15 cellular contexts compared by ENCODE assay signal in genomic region chr15:55990986-55991385, GRCh38. TPM values are rescaled to one million over a fixed set of nuclear protein-coding genes. Genes with fewer than 3 reads are reported as not detected.
DNase-seq lines count a peak whose midpoint lies in the region; ATAC-seq and TF ChIP-seq lines count a peak whose summit lies in the region.
"Had no signal": no experiment of that assay in that cellular context is flagged by ENCODE, and none has a peak within 500 bp of the region (broad histone marks: within the 10 kb centered on the region; RNA-seq: fewer than 3 reads in every experiment).

No MANE protein-coding gene starts in this region.

- H3K4me2 ChIP-seq in osteoblast (ENCODE audit: insufficient read depth, low read length) = peak overlapping the region; percentile 94

- H3K4me3 ChIP-seq in osteoblast (ENCODE audit: insufficient read depth, low read length) = no peak overlapping the region

- H4K20me1 ChIP-seq in osteoblast (ENCODE audit: insufficient read depth, low read length) = peaks cover 12% of the 10 kb centered on the region

- no peak overlapping the region for H3K27ac ChIP-seq in CD4-positive, alpha-beta T cell (ENCODE audit: low read depth, low read length)
- H3K27ac ChIP-seq in osteoblast (ENCODE audit: low read depth, low read length) = no peak overlapping the region

- H3K27ac Mint-ChIP-seq in CD4-positive, alpha-beta T cell = no peak overlapping the region
- H3K27ac Mint-ChIP-seq: activated CD8-positive, alpha-beta memory T cell treated with anti-CD3 and anti-CD28 coated beads, Interleukin-2, amount 10 ng/mL, durations not matched to agents 7 days and 5 days; dendritic cell treated with granulocyte-macrophage colony-stimulating factor and Interleukin-4, amounts not matched to agents 40 ng/mL and 50 ng/mL, for 4 days; T-helper 17 cell had no signal

- no peak for DNase-seq in CD4-positive, alpha-beta T cell
- DNase-seq in NCI-H69 (lab: John Stamatoyannopoulos, UW) (peak; percentile 28), cerebellar cortex (ENCODE audit: low spot score) (peak; percentile 24), osteoblast (ENCODE audit: insufficient read length, low spot score, missing footprints) (no peak)
- no peak for DNase-seq in activated CD8-positive, alpha-beta memory T cell treated with anti-CD3 and anti-CD28 coated beads, Interleukin-2, amount 50 U/mL, for 48 hours
- DNase-seq in stimulated activated CD4-positive, alpha-beta T cell treated with anti-CD3 and anti-CD28 coated beads, Interleukin-4, amount 100 ng/mL, for 4 hours = no peak
- DNase-seq: activated CD4-positive, CD25-positive, alpha-beta regulatory T cell; activated CD8-positive, alpha-beta memory T cell treated with anti-CD3 and anti-CD28 coated beads, Interleukin-2, amount 10 ng/mL, durations not matched to agents 7 days and 5 days; erythroblast; NCI-H1436; posterior cingulate gyrus; T-helper 17 cell had no signal

- H3K27me3 ChIP-seq in CD4-positive, alpha-beta T cell (ENCODE audit: control insufficient read depth, insufficient read depth, low read length) = peaks cover 5% of the 10 kb centered on the region
- no peaks in the 10 kb centered on the region for H3K27me3 ChIP-seq in osteoblast (ENCODE audit: insufficient read depth, low read length)

- TF ChIP-seq CTCF in CD4-positive, alpha-beta T cell (IDR thresholded peaks at IDR 0.05) = no peak
- TF ChIP-seq CTCF in osteoblast (IDR thresholded peaks at IDR 0.05; ENCODE audit: extremely low read depth, low read depth, low read length) = no peak

- peaks cover 22% of the 10 kb centered on the region for H3K4me1 Mint-ChIP-seq in CD4-positive, alpha-beta T cell (ENCODE audit: low read depth)

- peaks cover 4% of the 10 kb centered on the region for H3K36me3 Mint-ChIP-seq in CD4-positive, alpha-beta T cell (ENCODE audit: low read depth)

- peaks cover 21% of the 10 kb centered on the region for H3K4me1 ChIP-seq in osteoblast (ENCODE audit: insufficient read depth, low read length)

- H2AFZ ChIP-seq in osteoblast (ENCODE audit: low read length) = no peak overlapping the region

- peaks cover 3% of the 10 kb centered on the region for H3K9me3 Mint-ChIP-seq in CD4-positive, alpha-beta T cell
- H3K9me3 Mint-ChIP-seq: dendritic cell treated with granulocyte-macrophage colony-stimulating factor and Interleukin-4, amounts not matched to agents 40 ng/mL and 50 ng/mL, for 4 days had no signal

- POLR2A ChIA-PET in CD4-positive, alpha-beta T cell (lab: Charles Lee) = no interaction called here

- no peaks in the 10 kb centered on the region for H3K27me3 Mint-ChIP-seq in CD4-positive, alpha-beta T cell

- ATAC-seq in CD4-positive, alpha-beta T cell (ENCODE audit: poor library complexity) = no peak
- no peak for ATAC-seq in HG03280 (IDR thresholded peaks at IDR 0.05; ENCODE audit: unreplicated experiment)
- ATAC-seq: activated CD8-positive, alpha-beta memory T cell treated with anti-CD3 and anti-CD28 coated beads, Interleukin-2, amount 10 ng/mL, durations not matched to agents 7 days and 5 days; T-helper 17 cell had no signal

- CTCF ChIA-PET in CD4-positive, alpha-beta T cell (lab: Charles Lee) = no interaction called here

- H3K4me3 Mint-ChIP-seq in CD4-positive, alpha-beta T cell = peak overlapping the region; percentile 96
- H3K4me3 Mint-ChIP-seq: dendritic cell treated with granulocyte-macrophage colony-stimulating factor and Interleukin-4, amounts not matched to agents 40 ng/mL and 50 ng/mL, for 4 days; T-helper 17 cell had no signal

- H3K9me3 ChIP-seq in CD4-positive, alpha-beta T cell (ENCODE audit: control insufficient read depth, low read length) = no peaks in the 10 kb centered on the region
- no peaks in the 10 kb centered on the region for H3K9me3 ChIP-seq in osteoblast (ENCODE audit: low read depth, low read length)
- H3K9me3 ChIP-seq: thoracic aorta had no signal

- H3K36me3 ChIP-seq in osteoblast (ENCODE audit: insufficient read depth, low read length) = no peaks in the 10 kb centered on the region
- H3K36me3 ChIP-seq: thoracic aorta had no signal

- H3K79me2 ChIP-seq in osteoblast (ENCODE audit: insufficient read depth, low read length) = peaks cover 47% of the 10 kb centered on the region

- intact Hi-C loops in CD4-positive, alpha-beta T cell (cut with DNase I, micrococcal nuclease) = loop anchor here (2.0 to 5.0 kb wide), 3 partner anchors 51 to 251 kb away; partner anchors contain the start of gene RFX7 (in 1 of the 2)

RNA-seq across cellular contexts. Expression of gene NEDD4, which starts 2.4 kb away (rescaled TPM):
- 1 to 10 TPM; 2.6 to 2.7 TPM for total RNA-seq in CD4-positive, alpha-beta T cell
- total RNA-seq in osteoblast = 43.6 and 48.5 TPM in 2 replicates

Comparison
In these comparisons a context has a peak if more than half of its experiments do, and no peak if none do; other contexts are left out.
1. DNase-seq: peak in NCI-H69 (single experiment) and cerebellar cortex (single experiment); none in CD4-positive, alpha-beta T cell (0 of 10), osteoblast (single experiment), activated CD8-positive, alpha-beta memory T cell treated with anti-CD3 and anti-CD28 coated beads, Interleukin-2, amount 50 U/mL, for 48 hours (single experiment) and stimulated activated CD4-positive, alpha-beta T cell treated with anti-CD3 and anti-CD28 coated beads, Interleukin-4, amount 100 ng/mL, for 4 hours (0 of 2).
2. RNA of gene NEDD4, which starts 2.4 kb away (total RNA-seq): 43.6 to 48.5 TPM in osteoblast; 2.6 to 2.7 TPM in CD4-positive, alpha-beta T cell; every median in the first group is over 10 times any median in the second.